9 cellular contexts compared by ENCODE assay signal in the genomic region with DNA sequence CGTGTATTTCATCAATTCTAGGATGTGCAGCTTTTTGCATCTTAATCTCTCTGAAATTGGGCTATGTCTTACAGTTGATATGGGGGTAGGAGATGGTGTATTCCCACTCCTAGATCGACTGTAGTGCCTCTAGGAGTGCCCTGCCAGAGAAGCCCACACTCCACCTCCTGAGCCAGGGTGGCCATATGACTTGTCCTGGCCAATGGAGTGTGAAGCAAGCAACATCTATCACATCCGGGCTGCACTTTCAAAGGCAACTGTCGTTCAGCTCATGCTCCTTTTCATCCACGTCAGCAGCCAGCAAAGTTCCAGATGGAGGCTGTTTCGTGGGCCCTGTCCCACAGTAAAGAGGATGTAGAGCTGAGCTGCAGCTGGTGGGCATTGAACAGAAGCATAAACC.
DNase-seq lines count a peak whose midpoint lies in the region; ATAC-seq and FAIRE-seq lines count a peak whose summit lies in the region.
"Had no signal": no experiment of that assay in that cellular context is flagged by ENCODE, and none has a peak within 500 bp of the region (broad histone marks: within the 10 kb centered on the region; RNA-seq: fewer than 3 reads in every experiment).

No MANE protein-coding gene starts in this region.

- H3K9me3 Mint-ChIP-seq in CD4-positive, CD25-positive, alpha-beta regulatory T cell: no peaks in the 10 kb centered on the region
- no peaks in the 10 kb centered on the region for H3K9me3 Mint-ChIP-seq in activated naive CD8-positive, alpha-beta T cell treated with anti-CD3 and anti-CD28 coated beads for 36 hours
- no peaks in the 10 kb centered on the region for H3K9me3 Mint-ChIP-seq in stimulated activated naive B cell treated with anti-CD40 and anti-IgM and Interleukin-4, amounts not matched to agents 10 μg/mL and 1 μg/mL and 100 μg/mL, for 72 hours

- H3K36me3 Mint-ChIP-seq in CD4-positive, CD25-positive, alpha-beta regulatory T cell: no peaks in the 10 kb centered on the region
- no peaks in the 10 kb centered on the region for H3K36me3 Mint-ChIP-seq in activated naive CD8-positive, alpha-beta T cell treated with anti-CD3 and anti-CD28 coated beads for 36 hours
- H3K36me3 Mint-ChIP-seq in stimulated activated naive B cell treated with anti-CD40 and anti-IgM and Interleukin-4, amounts not matched to agents 10 μg/mL and 1 μg/mL and 100 μg/mL, for 72 hours: peaks cover 10 to 22% of the 10 kb centered on the region in 2 donors

- H3K27ac Mint-ChIP-seq in CD4-positive, CD25-positive, alpha-beta regulatory T cell: peak overlapping the region in 1 of 3 donors; percentile 62
- H3K27ac Mint-ChIP-seq in activated naive CD8-positive, alpha-beta T cell treated with anti-CD3 and anti-CD28 coated beads for 36 hours: peak overlapping the region; percentile 32
- H3K27ac Mint-ChIP-seq in stimulated activated naive B cell treated with anti-CD40 and anti-IgM and Interleukin-4, amounts not matched to agents 10 μg/mL and 1 μg/mL and 100 μg/mL, for 72 hours: peak overlapping the region; percentile 96

- no peaks in the 10 kb centered on the region for H3K27me3 ChIP-seq in CD4-positive, CD25-positive, alpha-beta regulatory T cell (ENCODE audit: control insufficient read depth, insufficient read depth, low read length)

- ATAC-seq in CD4-positive, CD25-positive, alpha-beta regulatory T cell (ENCODE audit: low read depth in 2 of 2): peak; percentile 57 to 77
- ATAC-seq in HG03196 (IDR thresholded peaks at IDR 0.05; ENCODE audit: unreplicated experiment): peak; percentile 74
- ATAC-seq in stimulated activated naive B cell treated with anti-CD40 and anti-IgM and Interleukin-4, amounts not matched to agents 10 μg/mL and 1 μg/mL and 100 μg/mL, for 72 hours (replicated peaks): peak; percentile 92 to 93

- H3K36me3 ChIP-seq in CD4-positive, CD25-positive, alpha-beta regulatory T cell (ENCODE audit: control insufficient read depth, insufficient read depth, low read length): no peaks in the 10 kb centered on the region

- no peaks in the 10 kb centered on the region for H3K9me3 ChIP-seq in CD4-positive, CD25-positive, alpha-beta regulatory T cell (ENCODE audit: control insufficient read depth in 2 of 2, low read length in 2 of 2)

- FAIRE-seq in GM19239 (lab: Jason Lieb, UNC): peak; percentile 92
- FAIRE-seq: bronchial epithelial cell had no signal

- no peaks in the 10 kb centered on the region for H3K27me3 Mint-ChIP-seq in CD4-positive, CD25-positive, alpha-beta regulatory T cell
- no peaks in the 10 kb centered on the region for H3K27me3 Mint-ChIP-seq in activated naive CD8-positive, alpha-beta T cell treated with anti-CD3 and anti-CD28 coated beads for 36 hours
- H3K27me3 Mint-ChIP-seq in stimulated activated naive B cell treated with anti-CD40 and anti-IgM and Interleukin-4, amounts not matched to agents 10 μg/mL and 1 μg/mL and 100 μg/mL, for 72 hours: no peaks in the 10 kb centered on the region

- H3K4me1 Mint-ChIP-seq in CD4-positive, CD25-positive, alpha-beta regulatory T cell: peaks cover 0 to 11% (median 1%) of the 10 kb centered on the region in 4 donors
- H3K4me1 Mint-ChIP-seq in activated naive CD8-positive, alpha-beta T cell treated with anti-CD3 and anti-CD28 coated beads for 36 hours: peaks cover 5% of the 10 kb centered on the region
- H3K4me1 Mint-ChIP-seq in stimulated activated naive B cell treated with anti-CD40 and anti-IgM and Interleukin-4, amounts not matched to agents 10 μg/mL and 1 μg/mL and 100 μg/mL, for 72 hours: peaks cover 31 to 55% of the 10 kb centered on the region in 2 donors

- peak in 1 of 3 donors; percentile 44 for DNase-seq in CD4-positive, CD25-positive, alpha-beta regulatory T cell
- DNase-seq in GM19239 (ENCODE audit: insufficient read length, low spot score) (peak; percentile 50), cerebellum (ENCODE audit: low spot score) (no peak), NCI-H128 (lab: John Stamatoyannopoulos, UW; ENCODE audit: unreplicated experiment) (no peak), inferior parietal cortex (ENCODE audit: extremely low spot score) (no peak)
- DNase-seq in activated naive CD8-positive, alpha-beta T cell treated with anti-CD3 and anti-CD28 coated beads for 36 hours: no peak
- peak; percentile 62 for DNase-seq in stimulated activated naive B cell treated with anti-CD40 and anti-IgM and Interleukin-4, amounts not matched to agents 10 μg/mL and 1 μg/mL and 100 μg/mL, for 72 hours

- no peak overlapping the region for H3K4me3 ChIP-seq in CD4-positive, CD25-positive, alpha-beta regulatory T cell (ENCODE audit: low read depth, low read length)

- no peaks in the 10 kb centered on the region for H3K4me1 ChIP-seq in CD4-positive, CD25-positive, alpha-beta regulatory T cell (ENCODE audit: control insufficient read depth, insufficient read depth, low read length, poor library complexity, severe bottlenecking)

- no peak overlapping the region for H3K27ac ChIP-seq in CD4-positive, CD25-positive, alpha-beta regulatory T cell (ENCODE audit: insufficient read depth, low read length, poor library complexity, severe bottlenecking)

- H3K4me3 Mint-ChIP-seq in CD4-positive, CD25-positive, alpha-beta regulatory T cell: peak overlapping the region in 1 of 4 donors; percentile 3
- H3K4me3 Mint-ChIP-seq in activated naive CD8-positive, alpha-beta T cell treated with anti-CD3 and anti-CD28 coated beads for 36 hours: no peak overlapping the region
- peak overlapping the region in 1 of 2 donors; percentile 27 for H3K4me3 Mint-ChIP-seq in stimulated activated naive B cell treated with anti-CD40 and anti-IgM and Interleukin-4, amounts not matched to agents 10 μg/mL and 1 μg/mL and 100 μg/mL, for 72 hours

Comparison
In these comparisons a context has a peak if more than half of its experiments do, and no peak if none do; other contexts are left out.
1. DNase-seq: peak in GM19239 (single experiment) and stimulated activated naive B cell treated with anti-CD40 and anti-IgM and Interleukin-4, amounts not matched to agents 10 μg/mL and 1 μg/mL and 100 μg/mL, for 72 hours (single experiment); none in activated naive CD8-positive, alpha-beta T cell treated with anti-CD3 and anti-CD28 coated beads for 36 hours (single experiment), cerebellum (single experiment), NCI-H128 (single experiment) and inferior parietal cortex (single experiment).
2. Peak in every context shown above with its lines, with median percentiles within 50 percentile points of each other: ATAC-seq.